Comparison of ENCODE assay signal across 1 cellular context in genomic region chr2:69714024-69714423, GRCh38.
TF ChIP-seq lines count a peak whose summit lies in the region.

No MANE protein-coding gene starts in this region.

TF ChIP-seq in GM23338, 12 proteins besides CTCF, POLR2A, EP300 and RAD21 (continued from another document):
- TF ChIP-seq REST (IDR thresholded peaks at IDR 0.05; ENCODE audit: unreplicated experiment) (no peak), ETS1 (IDR thresholded peaks at IDR 0.05) (no peak), STAT1 (IDR thresholded peaks at IDR 0.05; ENCODE audit: unreplicated experiment) (no peak), EZH2 (IDR thresholded peaks at IDR 0.05; ENCODE audit: low read depth, unreplicated experiment) (no peak), ZNF331 (CRISPR knock-in tag; IDR thresholded peaks at IDR 0.05; ENCODE audit: low read depth) (no peak), ZNF462 (CRISPR knock-in tag; IDR thresholded peaks at IDR 0.05) (no peak), NANOG (IDR thresholded peaks at IDR 0.05; ENCODE audit: borderline replicate concordance) (no peak), ZNF114 (CRISPR knock-in tag; IDR thresholded peaks at IDR 0.05) (no peak), EZH2phosphoT487 (IDR thresholded peaks at IDR 0.05; ENCODE audit: unreplicated experiment) (no peak), POLR2AphosphoS5 (IDR thresholded peaks at IDR 0.05; ENCODE audit: low read depth) (no peak)
